23 cellular contexts compared by ENCODE assay signal in the genomic region with DNA sequence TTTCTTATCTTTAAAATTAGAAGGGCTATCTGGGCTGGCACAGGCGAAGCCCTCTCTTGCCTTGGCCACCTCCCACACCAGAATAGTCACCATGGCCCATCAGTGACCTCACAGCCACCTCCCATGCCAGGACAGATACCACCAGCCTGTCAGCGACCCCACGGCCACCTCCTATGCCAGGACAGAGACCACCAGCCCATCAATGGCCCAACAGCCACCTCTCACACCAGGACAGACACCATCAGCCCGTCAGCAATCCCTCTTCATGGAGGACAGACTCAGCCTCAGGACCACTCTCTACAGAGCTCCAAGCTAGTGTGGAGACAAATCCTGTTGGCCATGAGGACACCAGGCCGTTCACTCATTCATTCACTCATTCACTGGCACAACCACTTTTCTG.
"Had no signal": no experiment of that assay in that cellular context is flagged by ENCODE, and none has a peak within 500 bp of the region (broad histone marks: within the 10 kb centered on the region; RNA-seq: fewer than 3 reads in every experiment).

No MANE protein-coding gene starts in this region.

- H3K36me3 Mint-ChIP-seq: mesothelial cell of epicardium; natural killer cell; stimulated activated memory B cell treated with anti-CD40 and anti-IgM and Interleukin-4, amounts not matched to agents 10 μg/mL and 1 μg/mL and 100 μg/mL, for 72 hours had no signal

- ATAC-seq: esophagus mucosa; heart left ventricle; left lung; psoas muscle; right lobe of liver; stimulated activated memory B cell treated with anti-CD40 and anti-IgM and Interleukin-4, amounts not matched to agents 10 μg/mL and 1 μg/mL and 100 μg/mL, for 72 hours had no signal

- FAIRE-seq: endometrium, frontal cortex, islet of Langerhans had no signal

- H3K4me1 Mint-ChIP-seq: natural killer cell; stimulated activated memory B cell treated with anti-CD40 and anti-IgM and Interleukin-4, amounts not matched to agents 10 μg/mL and 1 μg/mL and 100 μg/mL, for 72 hours had no signal

- H3K27me3 Mint-ChIP-seq: stimulated activated memory B cell treated with anti-CD40 and anti-IgM and Interleukin-4, amounts not matched to agents 10 μg/mL and 1 μg/mL and 100 μg/mL, for 72 hours; stimulated activated naive CD8-positive, alpha-beta T cell treated with anti-CD3 and anti-CD28 coated beads, Interleukin-15, Interleukin-2, amounts not matched to agents 100 ng/mL and 50 ng/mL, for 24 hours had no signal

- H3K27ac Mint-ChIP-seq: mesothelial cell of epicardium; natural killer cell; stimulated activated memory B cell treated with anti-CD40 and anti-IgM and Interleukin-4, amounts not matched to agents 10 μg/mL and 1 μg/mL and 100 μg/mL, for 72 hours; stimulated activated naive CD8-positive, alpha-beta T cell treated with anti-CD3 and anti-CD28 coated beads, Interleukin-15, Interleukin-2, amounts not matched to agents 100 ng/mL and 50 ng/mL, for 24 hours had no signal

- DNase-seq: cortex of kidney; dorsolateral prefrontal cortex; effector memory CD4-positive, alpha-beta T cell; hypothalamus; left lung; natural killer cell; nucleus accumbens; retina; right lobe of liver; stimulated activated CD4-positive, alpha-beta T cell treated with anti-CD3 and anti-CD28 coated beads, Interleukin-15, amount 100 ng/mL, for 24 hours; stimulated activated CD4-positive, alpha-beta T cell treated with anti-CD3 and anti-CD28 coated beads, Interleukin-1b, Interleukin-23, amount 100 ng/mL, for 48 hours; stimulated activated CD4-positive, alpha-beta T cell treated with anti-CD3 and anti-CD28 coated beads, Interleukin-4, amount 100 ng/mL, for 24 hours; testis had no signal

- H3K9me3 Mint-ChIP-seq: natural killer cell; stimulated activated naive CD8-positive, alpha-beta T cell treated with anti-CD3 and anti-CD28 coated beads, Interleukin-15, Interleukin-2, amounts not matched to agents 100 ng/mL and 50 ng/mL, for 24 hours had no signal

- H3K4me3 Mint-ChIP-seq: mesothelial cell of epicardium; natural killer cell; neural crest cell; stimulated activated memory B cell treated with anti-CD40 and anti-IgM and Interleukin-4, amounts not matched to agents 10 μg/mL and 1 μg/mL and 100 μg/mL, for 72 hours; stimulated activated naive CD8-positive, alpha-beta T cell treated with anti-CD3 and anti-CD28 coated beads, Interleukin-15, Interleukin-2, amounts not matched to agents 100 ng/mL and 50 ng/mL, for 24 hours had no signal
